19 cellular contexts compared by ENCODE assay signal in genomic region chr3:99646107-99646435, GRCh38. TPM values are rescaled to one million over a fixed set of nuclear protein-coding genes. Genes with fewer than 3 reads are reported as not detected.
DNase-seq lines count a peak whose midpoint lies in the region; ATAC-seq and TF ChIP-seq lines count a peak whose summit lies in the region.
"Had no signal": no experiment of that assay in that cellular context is flagged by ENCODE, and none has a peak within 500 bp of the region (broad histone marks: within the 10 kb centered on the region; RNA-seq: fewer than 3 reads in every experiment).

No MANE protein-coding gene starts in this region.

- H3K4me1 Mint-ChIP-seq in WTC11 = peaks cover 24% of the 10 kb centered on the region
- H3K4me1 Mint-ChIP-seq: central memory CD8-positive, alpha-beta T cell had no signal

- no peak overlapping the region for H3K27ac Mint-ChIP-seq in WTC11
- H3K27ac Mint-ChIP-seq: activated naive CD8-positive, alpha-beta T cell; natural killer cell treated with Interleukin-12 subunit alpha and Interleukin-12 subunit beta and Interleukin-15 and Interleukin-18, amount 100 ng/mL, for 72 hours had no signal

- H3K4me1 ChIP-seq in neuronal stem cell (ENCODE audit: control insufficient read depth in 2 of 2, insufficient read depth in 1 of 2, low read depth in 1 of 2, low read length in 2 of 2) (peaks cover 2 to 10% of the 10 kb centered on the region in 2 donors), transverse colon (peaks cover 0 to 21% (median 10%) of the 10 kb centered on the region in 4 donors)

- in situ Hi-C loops in astrocyte of the cerebellum (cut with HindIII; ENCODE audit: low sequenced_read_pairs) (no loop called here), transverse colon (cut with MboI; ENCODE audit: low pct_ligation_motif_present in 1 of 4, low pct_unique_long_range_greater_than_20kb in 1 of 4, low sequenced_read_pairs in 3 of 4) (no loop called here)

- intact Hi-C loops in transverse colon (cut with DNase I; ENCODE audit: low total_unique reads) = no loop called here

- WGBS in neuronal stem cell (ENCODE audit: extremely low coverage in 2 of 2, insufficient read length in 2 of 2, insufficient replicate concordance in 1 of 2), 2 donors = no CpG with 5 or more reads among the region's 1 CpG
- 67 to 86% methylated on average over 1 of the region's 1 CpG for WGBS in transverse colon (ENCODE audit: low coverage in 1 of 2), 2 donors

- H3K9me3 ChIP-seq in neuronal stem cell (replicated peaks in 1 of 2; ENCODE audit: control insufficient read depth in 2 of 2, insufficient read depth in 1 of 2, low read depth in 1 of 2, low read length in 2 of 2) (no peaks in the 10 kb centered on the region), transverse colon (no peaks in the 10 kb centered on the region)
- H3K9me3 ChIP-seq: BLaER1 had no signal

- no peak overlapping the region for H4K8ac ChIP-seq in neuronal stem cell (ENCODE audit: low read depth, low read length)

- no peak for TF ChIP-seq CTCF in astrocyte of the cerebellum (IDR thresholded peaks at IDR 0.05; ENCODE audit: low read depth, low read length, missing control alignments)
- no peak for TF ChIP-seq CTCF in transverse colon (IDR thresholded peaks at IDR 0.05)
- no peak for TF ChIP-seq CTCF in WTC11 (IDR thresholded peaks at IDR 0.05)

- H3K27me3 Mint-ChIP-seq in WTC11 (ENCODE audit: low read depth) = no peaks in the 10 kb centered on the region; the same call in 1 of the 2 replicates

- H3K4me3 ChIP-seq in astrocyte of the cerebellum (ENCODE audit: low read depth, low read length) (peak overlapping the region; percentile 1), neuronal stem cell (ENCODE audit: low read length in 2 of 2) (no peak overlapping the region), transverse colon (no peak overlapping the region)
- H3K4me3 ChIP-seq: BLaER1 had no signal

- no peak overlapping the region for H3K18ac ChIP-seq in neuronal stem cell (ENCODE audit: low read length)

- H3K4ac ChIP-seq in neuronal stem cell (ENCODE audit: low read length) = no peak overlapping the region

- CTCF ChIA-PET in WTC11 (lab: Charles Lee) = interaction anchor here (0.6 to 2.4 kb wide), 15 partner anchors 9 to 147 kb away, joined by 3 to 17 read pairs (median 4); no protein-coding TSS in a partner anchor

- no peak for TF ChIP-seq EP300 in transverse colon (IDR thresholded peaks at IDR 0.05; ENCODE audit: low read depth)

- DNase-seq in astrocyte of the cerebellum (ENCODE audit: low read depth) = no peak
- DNase-seq in fibroblast of gingiva (ENCODE audit: low read depth) = peak; percentile 46
- DNase-seq in neuronal stem cell (ENCODE audit: low spot score) = no peak
- DNase-seq in transverse colon = no peak
- DNase-seq in DMS79 treated with DMSO at 0.1 percent for 48 hours (lab: John Stamatoyannopoulos, UW) = no peak
- no peak for DNase-seq in WTC11 (ENCODE audit: low spot score)
- DNase-seq: activated CD4-positive, alpha-beta T cell treated with anti-CD3 and anti-CD28 coated beads for 4 hours; DMS153; HCEC 1CT; NCI-H2029; NCI-H526; stimulated activated CD4-positive, alpha-beta T cell treated with anti-CD3 and anti-CD28 coated beads, Interleukin-2, amount 100 ng/mL, for 24 hours had no signal

- H3K36me3 Mint-ChIP-seq in WTC11 = no peaks in the 10 kb centered on the region
- H3K36me3 Mint-ChIP-seq: activated naive CD8-positive, alpha-beta T cell; natural killer cell treated with Interleukin-12 subunit alpha and Interleukin-12 subunit beta and Interleukin-15 and Interleukin-18, amount 100 ng/mL, for 72 hours had no signal

- H2AK5ac ChIP-seq in neuronal stem cell (ENCODE audit: low read depth, low read length) = no peak overlapping the region

- H3K27me3 ChIP-seq in neuronal stem cell (ENCODE audit: control insufficient read depth in 3 of 3, insufficient read depth in 3 of 3, low read depth in 1 of 3, low read length in 3 of 3) = no peaks in the 10 kb centered on the region
- H3K27me3 ChIP-seq in transverse colon = no peaks in the 10 kb centered on the region

- no peaks in the 10 kb centered on the region for H3K9me3 Mint-ChIP-seq in WTC11
- H3K9me3 Mint-ChIP-seq: central memory CD8-positive, alpha-beta T cell had no signal

- H2BK5ac ChIP-seq in neuronal stem cell (ENCODE audit: low read length) = no peak overlapping the region

- no peak for TF ChIP-seq POLR2A in transverse colon (IDR thresholded peaks at IDR 0.05)

- H3K9ac ChIP-seq in neuronal stem cell (ENCODE audit: low read depth, low read length, poor library complexity) = no peak overlapping the region
- H3K9ac ChIP-seq: BLaER1 had no signal

- POLR2A ChIA-PET in WTC11 (lab: Charles Lee) = no interaction called here

- H2BK12ac ChIP-seq in neuronal stem cell (ENCODE audit: low read length) = no peak overlapping the region

- no peak overlapping the region for H2BK15ac ChIP-seq in neuronal stem cell (ENCODE audit: low read length)

- no peak overlapping the region for H2BK120ac ChIP-seq in neuronal stem cell (ENCODE audit: low read depth, low read length)

- no peak overlapping the region for H4K91ac ChIP-seq in neuronal stem cell (ENCODE audit: low read depth, low read length, poor library complexity)

- no peaks in the 10 kb centered on the region for H3K79me1 ChIP-seq in neuronal stem cell (ENCODE audit: low read depth, low read length)

- H3K23ac ChIP-seq in neuronal stem cell (ENCODE audit: low read depth, low read length, poor library complexity) = no peak overlapping the region

- H3K4me2 ChIP-seq in neuronal stem cell (ENCODE audit: insufficient read depth, low read length, poor library complexity, severe bottlenecking) = no peak overlapping the region
- H3K4me2 ChIP-seq: BLaER1 had no signal

- H3K27ac ChIP-seq in neuronal stem cell (replicated peaks; ENCODE audit: low read length) (no peak overlapping the region), transverse colon (peak overlapping the region; percentile 48 to 81 (median 71))
- H3K27ac ChIP-seq: BLaER1 had no signal

- H3K4me3 Mint-ChIP-seq in WTC11 = no peak overlapping the region
- H3K4me3 Mint-ChIP-seq: activated naive CD8-positive, alpha-beta T cell; central memory CD8-positive, alpha-beta T cell; natural killer cell treated with Interleukin-12 subunit alpha and Interleukin-12 subunit beta and Interleukin-15 and Interleukin-18, amount 100 ng/mL, for 72 hours had no signal

- H3K36me3 ChIP-seq in neuronal stem cell (replicated peaks in 1 of 2; ENCODE audit: control insufficient read depth in 2 of 2, insufficient read depth in 2 of 2, low read length in 2 of 2) (no peaks in the 10 kb centered on the region), transverse colon (no peaks in the 10 kb centered on the region)
- H3K36me3 ChIP-seq: BLaER1 had no signal

- H3K14ac ChIP-seq in neuronal stem cell (ENCODE audit: low read length) = no peak overlapping the region

- H2AFZ ChIP-seq in neuronal stem cell (ENCODE audit: low read length) = peak overlapping the region; percentile 57

- no peak for ATAC-seq in HG03196 (IDR thresholded peaks at IDR 0.05; ENCODE audit: unreplicated experiment)
- no peak for ATAC-seq in HG02588 (IDR thresholded peaks at IDR 0.05; ENCODE audit: unreplicated experiment)
- no peak for ATAC-seq in WTC11
- ATAC-seq: natural killer cell treated with Interleukin-12 subunit alpha and Interleukin-12 subunit beta and Interleukin-15 and Interleukin-18, amount 100 ng/mL, for 72 hours had no signal

TF ChIP-seq in WTC11, 78 proteins besides CTCF, POLR2A, EP300 and RAD21 (continues in another document):
- TF ChIP-seq ATF6 (CRISPR knock-in tag; IDR thresholded peaks at IDR 0.05) (no peak), RELA (CRISPR knock-in tag; IDR thresholded peaks at IDR 0.05; ENCODE audit: borderline replicate concordance) (no peak), FOXP1 (CRISPR knock-in tag; IDR thresholded peaks at IDR 0.05; ENCODE audit: borderline replicate concordance) (no peak), TP53 (CRISPR knock-in tag; IDR thresholded peaks at IDR 0.05) (no peak), CREM (CRISPR knock-in tag; IDR thresholded peaks at IDR 0.05) (no peak), SP1 (CRISPR knock-in tag; conservative IDR thresholded peaks at IDR 0.05) (no peak), ZNF138 (CRISPR knock-in tag; conservative IDR thresholded peaks at IDR 0.05) (no peak), CBFB (CRISPR knock-in tag; IDR thresholded peaks at IDR 0.05; ENCODE audit: low read depth) (no peak)
- TF ChIP-seq, protein P1, sequence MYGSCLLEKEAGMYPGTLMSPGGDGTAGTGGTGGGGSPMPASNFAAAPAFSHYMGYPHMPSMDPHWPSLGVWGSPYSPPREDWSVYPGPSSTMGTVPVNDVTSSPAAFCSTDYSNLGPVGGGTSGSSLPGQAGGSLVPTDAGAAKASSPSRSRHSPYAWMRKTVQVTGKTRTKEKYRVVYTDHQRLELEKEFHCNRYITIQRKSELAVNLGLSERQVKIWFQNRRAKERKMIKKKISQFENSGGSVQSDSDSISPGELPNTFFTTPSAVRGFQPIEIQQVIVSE (CRISPR knock-in tag; IDR thresholded peaks at IDR 0.05; ENCODE audit: borderline replicate concordance) = no peak
- TF ChIP-seq, protein P2, sequence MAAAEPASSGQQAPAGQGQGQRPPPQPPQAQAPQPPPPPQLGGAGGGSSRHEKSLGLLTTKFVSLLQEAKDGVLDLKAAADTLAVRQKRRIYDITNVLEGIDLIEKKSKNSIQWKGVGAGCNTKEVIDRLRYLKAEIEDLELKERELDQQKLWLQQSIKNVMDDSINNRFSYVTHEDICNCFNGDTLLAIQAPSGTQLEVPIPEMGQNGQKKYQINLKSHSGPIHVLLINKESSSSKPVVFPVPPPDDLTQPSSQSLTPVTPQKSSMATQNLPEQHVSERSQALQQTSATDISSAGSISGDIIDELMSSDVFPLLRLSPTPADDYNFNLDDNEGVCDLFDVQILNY (CRISPR knock-in tag; IDR thresholded peaks at IDR 0.05) = no peak

RNA-seq across cellular contexts. Expression of gene COL8A1, which starts 7.7 kb away (rescaled TPM):
- 0.10 TPM for polyA plus RNA-seq in neuronal stem cell (2013, experiment 1 of 2)
- 0.07 TPM for polyA plus RNA-seq in neuronal stem cell (2013, experiment 2 of 2)
- 10 to 100 TPM in 1 of 4 donors, 1 to 10 TPM in 3; 1.5 to 10.5 (median 3.7) TPM for total RNA-seq in transverse colon
- total RNA-seq in WTC11 (2021) = 0.57 to 0.87 TPM (median 0.69 TPM) in 3 replicates
- total RNA-seq: HepG2 had no signal
- polyA plus RNA-seq: HepG2 had no signal
